1 cellular context compared by ENCODE assay signal in genomic region chr5:109049565-109049964, GRCh38.
TF ChIP-seq lines count a peak whose summit lies in the region.

No MANE protein-coding gene starts in this region.

TF ChIP-seq in GM23338, 12 proteins besides CTCF, POLR2A, EP300 and RAD21 (continued from another document):
- TF ChIP-seq REST (IDR thresholded peaks at IDR 0.05; ENCODE audit: unreplicated experiment) = no peak
- no peak for TF ChIP-seq ZNF462 (CRISPR knock-in tag; IDR thresholded peaks at IDR 0.05)
- no peak for TF ChIP-seq EZH2 (IDR thresholded peaks at IDR 0.05; ENCODE audit: low read depth, unreplicated experiment)
- TF ChIP-seq ETS1 (IDR thresholded peaks at IDR 0.05) = no peak
- TF ChIP-seq POLR2AphosphoS5 (IDR thresholded peaks at IDR 0.05; ENCODE audit: low read depth) = no peak
- no peak for TF ChIP-seq EZH2phosphoT487 (IDR thresholded peaks at IDR 0.05; ENCODE audit: unreplicated experiment)
- TF ChIP-seq STAT1 (IDR thresholded peaks at IDR 0.05; ENCODE audit: unreplicated experiment) = no peak
- no peak for TF ChIP-seq ZNF331 (CRISPR knock-in tag; IDR thresholded peaks at IDR 0.05; ENCODE audit: low read depth)
- no peak for TF ChIP-seq CREB1 (CRISPR knock-in tag; IDR thresholded peaks at IDR 0.05; ENCODE audit: low read depth)
- TF ChIP-seq JUNB (IDR thresholded peaks at IDR 0.05; ENCODE audit: unreplicated experiment) = no peak
- TF ChIP-seq ZNF114 (CRISPR knock-in tag; IDR thresholded peaks at IDR 0.05) = no peak
TF ChIP-seq in GM23338: peak in this region for 0.
